ENCODE assay signal across 17 cellular contexts in the genomic region with DNA sequence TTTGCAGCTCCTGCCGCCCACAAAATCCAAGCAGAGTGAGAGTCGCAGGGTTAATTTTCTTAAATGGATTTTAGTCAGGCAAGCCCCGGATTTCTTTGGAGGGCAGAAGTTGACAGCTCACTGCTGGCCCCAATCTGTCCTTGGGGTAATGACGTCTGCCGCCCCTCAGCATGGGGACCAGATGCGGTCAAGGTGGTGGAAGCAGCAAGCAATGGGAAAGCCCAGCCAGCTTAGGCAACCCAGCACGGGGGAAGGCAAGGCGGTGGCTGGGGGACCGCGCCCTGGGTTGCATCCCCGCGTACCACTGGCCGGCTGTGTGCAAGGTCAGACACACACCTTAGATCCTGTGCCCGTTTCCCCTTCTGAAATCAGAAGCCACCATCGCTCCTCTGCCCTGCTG.
DNase-seq lines count a peak whose midpoint lies in the region; ATAC-seq and TF ChIP-seq lines count a peak whose summit lies in the region.
"Had no signal": no experiment of that assay in that cellular context is flagged by ENCODE, and none has a peak within 500 bp of the region (broad histone marks: within the 10 kb centered on the region; RNA-seq: fewer than 3 reads in every experiment).

No MANE protein-coding gene starts in this region.

- H3K4me3 Mint-ChIP-seq in GM23338 = no peak overlapping the region
- H3K4me3 Mint-ChIP-seq: CD8-positive, alpha-beta T cell had no signal

- WGBS in mesenchymal stem cell = 79% methylated on average over 15 of the region's 15 CpGs
- WGBS in smooth muscle cell (ENCODE audit: low lambda C conversion rate) = 72% methylated on average over 15 of the region's 15 CpGs

- peak overlapping the region; percentile 33 for H2BK5ac ChIP-seq in mesenchymal stem cell (ENCODE audit: low read depth, low read length, poor library complexity, severe bottlenecking)

- H3K79me1 ChIP-seq in mesenchymal stem cell (replicated peaks; ENCODE audit: low read length, poor library complexity, severe bottlenecking) = no peaks in the 10 kb centered on the region

- H3K14ac ChIP-seq in mesenchymal stem cell (ENCODE audit: low read length in 2 of 2) = no peak overlapping the region

- peak overlapping the region; percentile 20 for H3K9ac ChIP-seq in mesenchymal stem cell (ENCODE audit: low read length)
- no peak overlapping the region for H3K9ac ChIP-seq in smooth muscle cell (ENCODE audit: low read depth)
- H3K9ac ChIP-seq: BLaER1, KMS-11 had no signal

- H3K9me3 Mint-ChIP-seq in GM23338 = no peaks in the 10 kb centered on the region; the same call in 2 of the 3 replicates
- H3K9me3 Mint-ChIP-seq: CD8-positive, alpha-beta T cell had no signal

- DNase-seq in GM23338 (ENCODE audit: low spot score) (peak; percentile 6), RWPE2 (ENCODE audit: low spot score) (no peak), mesenchymal stem cell (no peak), smooth muscle cell (lab: John Stamatoyannopoulos, UW; ENCODE audit: unreplicated experiment) (no peak), A172 (ENCODE audit: low spot score) (no peak), BE2C (no peak)
- DNase-seq: CD8-positive, alpha-beta T cell; DMS79 treated with DMSO at 0.1 percent for 48 hours; NCI-H1436; NCI-H2029; NCI-H2171; NCI-H446; NCI-H69; OCI-M1 had no signal

- H3F3A ChIP-seq in GM23338 (replicated peaks; ENCODE audit: low read depth) (no peaks in the 10 kb centered on the region), smooth muscle cell (ENCODE audit: low read depth) (peaks cover 10% of the 10 kb centered on the region)

- H2AFZ ChIP-seq in GM23338 = no peak overlapping the region
- H2AFZ ChIP-seq in mesenchymal stem cell (ENCODE audit: low read depth, low read length) = no peak overlapping the region
- H2AFZ ChIP-seq in smooth muscle cell (ENCODE audit: low read depth) = no peak overlapping the region

- H3K79me2 ChIP-seq in GM23338 (replicated peaks; ENCODE audit: insufficient read depth) (no peaks in the 10 kb centered on the region), smooth muscle cell (ENCODE audit: low read depth) (no peaks in the 10 kb centered on the region)

- H4K91ac ChIP-seq in mesenchymal stem cell (ENCODE audit: low read length) = peak overlapping the region; percentile 39

- no peaks in the 10 kb centered on the region for H3K4me1 ChIP-seq in GM23338 (ENCODE audit: insufficient read depth)
- peaks cover 9% of the 10 kb centered on the region for H3K4me1 ChIP-seq in RWPE2 (ENCODE audit: insufficient read depth, poor library complexity, severe bottlenecking)
- peaks cover 25% of the 10 kb centered on the region for H3K4me1 ChIP-seq in mesenchymal stem cell (ENCODE audit: control insufficient read depth, insufficient read depth, low read depth, low read length)
- H3K4me1 ChIP-seq in smooth muscle cell (ENCODE audit: low read depth) = peaks cover 8% of the 10 kb centered on the region
- H3K4me1 ChIP-seq in BE2C = no peaks in the 10 kb centered on the region

- H3K9me3 ChIP-seq in RWPE2 (ENCODE audit: severe bottlenecking) = no peaks in the 10 kb centered on the region
- H3K9me3 ChIP-seq in mesenchymal stem cell (ENCODE audit: control insufficient read depth, low read length) = peaks cover 8% of the 10 kb centered on the region
- no peaks in the 10 kb centered on the region for H3K9me3 ChIP-seq in smooth muscle cell (replicated peaks; ENCODE audit: low read depth)
- no peaks in the 10 kb centered on the region; the same call in 1 of the 2 replicates for H3K9me3 ChIP-seq in BE2C
- H3K9me3 ChIP-seq: BLaER1 had no signal

- no peak overlapping the region for H2BK120ac ChIP-seq in mesenchymal stem cell (ENCODE audit: low read depth, low read length)

- H2AK5ac ChIP-seq in mesenchymal stem cell (ENCODE audit: low read length, severe bottlenecking) = peak overlapping the region; percentile 71

- H4K20me1 ChIP-seq in GM23338 (replicated peaks; ENCODE audit: insufficient read depth) (no peaks in the 10 kb centered on the region), smooth muscle cell (ENCODE audit: low read depth) (no peaks in the 10 kb centered on the region)
- H4K20me1 ChIP-seq: BLaER1 had no signal

- H3K18ac ChIP-seq in mesenchymal stem cell (ENCODE audit: low read depth in 1 of 2, low read length in 2 of 2) = peak overlapping the region in 1 of 2 experiments; percentile 54

- no peak overlapping the region for H3K4me3 ChIP-seq in GM23338
- no peak overlapping the region for H3K4me3 ChIP-seq in RWPE2 (ENCODE audit: severe bottlenecking)
- peak overlapping the region in 1 of 2 experiments; percentile 57 for H3K4me3 ChIP-seq in mesenchymal stem cell (ENCODE audit: insufficient read depth in 1 of 2, low read depth in 1 of 2, low read length in 2 of 2)
- no peak overlapping the region for H3K4me3 ChIP-seq in smooth muscle cell
- H3K4me3 ChIP-seq in BE2C (ENCODE audit: low read depth, low read length) = no peak overlapping the region
- H3K4me3 ChIP-seq: BLaER1 had no signal

- no peaks in the 10 kb centered on the region for H3K36me3 Mint-ChIP-seq in GM23338 (ENCODE audit: low read depth)
- H3K36me3 Mint-ChIP-seq: CD8-positive, alpha-beta T cell had no signal

- H3K4me1 Mint-ChIP-seq in GM23338 = no peaks in the 10 kb centered on the region

- H4K8ac ChIP-seq in mesenchymal stem cell (ENCODE audit: low read length) = no peak overlapping the region

- H3K27me3 Mint-ChIP-seq in GM23338 (ENCODE audit: insufficient read depth, low read depth, poor library complexity) = no peaks in the 10 kb centered on the region

- peak overlapping the region in 1 of 2 experiments; percentile 60 for H2BK12ac ChIP-seq in mesenchymal stem cell (ENCODE audit: low read length in 2 of 2)

- no peak overlapping the region for H3K27ac ChIP-seq in GM23338 (ENCODE audit: low read depth)
- H3K27ac ChIP-seq in RWPE2 (ENCODE audit: poor library complexity, severe bottlenecking) = peak overlapping the region; percentile 58
- peak overlapping the region; percentile 76 for H3K27ac ChIP-seq in mesenchymal stem cell (ENCODE audit: low read length, poor library complexity, severe bottlenecking)
- no peak overlapping the region for H3K27ac ChIP-seq in smooth muscle cell (ENCODE audit: low read depth)
- H3K27ac ChIP-seq: BLaER1, KMS-11 had no signal

- no peak overlapping the region for H2BK15ac ChIP-seq in mesenchymal stem cell (ENCODE audit: low read depth, poor library complexity, severe bottlenecking)

- H3K4ac ChIP-seq in mesenchymal stem cell (ENCODE audit: low read depth in 1 of 2, low read length in 2 of 2) = no peak overlapping the region

- H3K23ac ChIP-seq in mesenchymal stem cell (ENCODE audit: low read length in 2 of 2) = no peak overlapping the region

- no peaks in the 10 kb centered on the region for H3K27me3 ChIP-seq in GM23338 (ENCODE audit: insufficient read depth)
- H3K27me3 ChIP-seq in RWPE2 (ENCODE audit: insufficient read depth, poor library complexity, severe bottlenecking) = no peaks in the 10 kb centered on the region
- peaks cover 0 to 29% of the 10 kb centered on the region in 2 experiments for H3K27me3 ChIP-seq in mesenchymal stem cell (ENCODE audit: control insufficient read depth in 1 of 2, insufficient read depth in 1 of 2, low read length in 2 of 2)
- no peaks in the 10 kb centered on the region for H3K27me3 ChIP-seq in smooth muscle cell (ENCODE audit: low read depth)
- H3K27me3 ChIP-seq in BE2C = peaks cover 4% of the 10 kb centered on the region
- H3K27me3 ChIP-seq: BLaER1 had no signal

- no peaks in the 10 kb centered on the region for H3K9me2 ChIP-seq in GM23338 (ENCODE audit: insufficient read depth)

- TF ChIP-seq CTCF in GM23338 (conservative IDR thresholded peaks at IDR 0.05; ENCODE audit: low read depth in 2 of 2) = 0 out of 4 replicates have a peak, but pooled peaks of 1 of the 2 experiments have one; percentile 3
- TF ChIP-seq CTCF in RWPE2 (IDR thresholded peaks at IDR 0.05; ENCODE audit: poor library complexity, severe bottlenecking) = no peak
- TF ChIP-seq CTCF in smooth muscle cell (IDR thresholded peaks at IDR 0.05; ENCODE audit: borderline replicate concordance, insufficient read depth, poor library complexity, severe bottlenecking) = no peak
- no peak for TF ChIP-seq CTCF in BE2C (IDR thresholded peaks at IDR 0.05; ENCODE audit: low read depth, low read length)

- H3K4me2 ChIP-seq in GM23338 (no peak overlapping the region), mesenchymal stem cell (ENCODE audit: low read length, poor library complexity, severe bottlenecking) (peak overlapping the region; percentile 40), smooth muscle cell (peak overlapping the region; percentile 76)
- H3K4me2 ChIP-seq: BLaER1, KMS-11 had no signal

- H3K36me3 ChIP-seq in GM23338 (ENCODE audit: insufficient read depth) (no peaks in the 10 kb centered on the region), RWPE2 (ENCODE audit: low read depth) (no peaks in the 10 kb centered on the region), mesenchymal stem cell (ENCODE audit: control insufficient read depth in 1 of 2, insufficient read depth in 2 of 2, low read depth in 1 of 2, low read length in 2 of 2) (no peaks in the 10 kb centered on the region), smooth muscle cell (ENCODE audit: low read depth) (no peaks in the 10 kb centered on the region), BE2C (no peaks in the 10 kb centered on the region)
- H3K36me3 ChIP-seq: BLaER1 had no signal

- no peak overlapping the region for H3K27ac Mint-ChIP-seq in GM23338
- H3K27ac Mint-ChIP-seq: CD8-positive, alpha-beta T cell had no signal

- ATAC-seq in GM23338 = no peak
- ATAC-seq in RWPE2 (ENCODE audit: low read depth) = no peak
- ATAC-seq in GM21528 (IDR thresholded peaks at IDR 0.05; ENCODE audit: low FRiP score, unreplicated experiment) = no peak
- ATAC-seq: CD8-positive, alpha-beta T cell had no signal

TF ChIP-seq in GM23338, 12 proteins besides CTCF, POLR2A, EP300 and RAD21:
- TF ChIP-seq EZH2phosphoT487 (IDR thresholded peaks at IDR 0.05; ENCODE audit: unreplicated experiment) (no peak), POLR2AphosphoS5 (IDR thresholded peaks at IDR 0.05; ENCODE audit: low read depth) (no peak), EZH2 (IDR thresholded peaks at IDR 0.05; ENCODE audit: low read depth, unreplicated experiment) (no peak), ZNF331 (CRISPR knock-in tag; IDR thresholded peaks at IDR 0.05; ENCODE audit: low read depth) (no peak), ZNF114 (CRISPR knock-in tag; IDR thresholded peaks at IDR 0.05) (no peak)

Comparison
In these comparisons a context has a peak if more than half of its experiments do, and no peak if none do; other contexts are left out.
1. H3K27ac ChIP-seq: peak in RWPE2 (single experiment) and mesenchymal stem cell (single experiment); none in GM23338 (single experiment) and smooth muscle cell (single experiment).